In the genomic region with DNA sequence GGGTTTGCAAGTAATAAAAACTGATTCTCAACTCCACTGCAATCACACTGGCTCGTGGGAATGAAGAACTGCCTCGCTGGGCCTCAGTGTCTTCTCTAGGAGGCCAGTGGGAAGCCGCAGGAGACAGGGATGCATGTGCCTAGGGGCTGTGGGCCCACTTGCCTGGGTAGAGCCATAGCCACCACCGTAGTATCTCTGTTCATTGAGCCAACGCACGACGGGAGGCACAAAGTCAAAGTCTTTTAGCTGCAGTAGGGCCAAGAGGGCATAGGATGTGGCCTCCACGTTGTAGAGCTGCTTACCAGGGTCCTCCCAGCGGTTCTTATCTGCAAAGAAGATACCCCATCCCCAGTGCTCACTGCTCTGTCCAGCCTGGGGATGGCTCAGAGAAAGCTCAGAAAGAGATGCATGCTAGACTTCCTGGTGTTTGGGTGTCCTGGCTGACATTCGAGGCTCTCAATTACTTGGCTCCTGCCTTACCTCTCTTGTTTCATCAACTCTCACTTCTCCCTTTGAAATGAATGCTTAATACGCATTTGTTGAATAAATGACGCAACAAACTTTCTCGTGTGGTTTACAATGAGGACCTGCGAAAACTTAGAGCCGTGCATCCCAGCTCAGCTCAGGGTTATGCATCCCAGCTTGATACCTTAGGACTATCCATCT, we compare ENCODE assay signal across 1 cellular context.
A peak's percentile ranks its signal among the peaks of the same experiment; 100 is the strongest.
TF ChIP-seq lines count a peak whose summit lies in the region.

No MANE protein-coding gene starts in this region.

TF ChIP-seq in GM12878, 131 proteins besides CTCF, POLR2A, EP300 and RAD21:
- TF ChIP-seq STAT1 (conservative IDR thresholded peaks at IDR 0.05) (no peak), POLR2AphosphoS2 (IDR thresholded peaks at IDR 0.05; ENCODE audit: low read depth, low read length) (no peak), YBX1 (IDR thresholded peaks at IDR 0.05) (no peak), BRCA1 (IDR thresholded peaks at IDR 0.05; ENCODE audit: low read depth, low read length) (no peak), JUNB (IDR thresholded peaks at IDR 0.05) (peak; percentile 13; the same call in 1 of the 2 replicates), SIX5 (IDR thresholded peaks at IDR 0.05; ENCODE audit: low read depth, low read length, severe bottlenecking) (no peak), ASH2L (IDR thresholded peaks at IDR 0.05; ENCODE audit: borderline replicate concordance, low read depth) (no peak), HCFC1 (IDR thresholded peaks at IDR 0.05; ENCODE audit: low read length) (no peak), TARDBP (IDR thresholded peaks at IDR 0.05; ENCODE audit: borderline replicate concordance) (no peak), TAF1 (IDR thresholded peaks at IDR 0.05; ENCODE audit: borderline replicate concordance, low read depth, low read length) (no peak), ATF7 (IDR thresholded peaks at IDR 0.05; ENCODE audit: low read depth) (peak; percentile 46; the same call in 1 of the 2 replicates), ZNF207 (IDR thresholded peaks at IDR 0.05; ENCODE audit: borderline replicate concordance) (no peak), SMAD1 (IDR thresholded peaks at IDR 0.05; ENCODE audit: low read depth, partially characterized antibody) (no peak), MTA2 (IDR thresholded peaks at IDR 0.05; ENCODE audit: low read depth) (peak; percentile 67; the same call in 1 of the 2 replicates), CREM (IDR thresholded peaks at IDR 0.05; ENCODE audit: low read depth) (0 out of 2 replicates have a peak, but pooled peaks have one; percentile 26), STAT3 (IDR thresholded peaks at IDR 0.05; ENCODE audit: low read depth, low read length) (no peak), ELK1 (IDR thresholded peaks at IDR 0.05; ENCODE audit: low read depth, low read length) (no peak), IKZF1 (conservative IDR thresholded peaks at IDR 0.05) (peak; percentile 36), IRF4 (IDR thresholded peaks at IDR 0.05; ENCODE audit: low read depth, low read length) (no peak), MYC (IDR thresholded peaks at IDR 0.05; ENCODE audit: insufficient read depth, insufficient read length, insufficient replicate concordance, low read length, severe bottlenecking) (no peak), LARP7 (IDR thresholded peaks at IDR 0.05) (no peak), NR2F1 (conservative IDR thresholded peaks at IDR 0.05) (no peak), KLF5 (IDR thresholded peaks at IDR 0.05; ENCODE audit: partially characterized antibody) (no peak), SPI1 (IDR thresholded peaks at IDR 0.05; ENCODE audit: borderline replicate concordance, insufficient read depth, low read depth, low read length) (peak; percentile 82; the same call in 1 of the 2 replicates), FOXM1 (IDR thresholded peaks at IDR 0.05; ENCODE audit: low read depth, low read length) (no peak), KAT2A (conservative IDR thresholded peaks at IDR 0.05; ENCODE audit: control insufficient read depth, low read depth, low read length) (no peak), DPF2 (IDR thresholded peaks at IDR 0.05) (peak; percentile 40; the same call in 1 of the 2 replicates), GATAD2B (conservative IDR thresholded peaks at IDR 0.05; ENCODE audit: low read depth) (no peak), TCF3 (IDR thresholded peaks at IDR 0.05; ENCODE audit: borderline replicate concordance, insufficient read depth, low read depth, low read length) (no peak), PAX5 (IDR thresholded peaks at IDR 0.05; ENCODE audit: borderline replicate concordance, low read depth, low read length) (no peak), ZNF687 (IDR thresholded peaks at IDR 0.05) (no peak), BMI1 (IDR thresholded peaks at IDR 0.05; ENCODE audit: borderline replicate concordance) (0 out of 2 replicates have a peak, but pooled peaks have one; percentile 24), FOXK2 (IDR thresholded peaks at IDR 0.05) (no peak), ZBTB11 (CRISPR knock-in tag; IDR thresholded peaks at IDR 0.05) (no peak), ZBTB4 (CRISPR knock-in tag; IDR thresholded peaks at IDR 0.05) (no peak), CREB1 (IDR thresholded peaks at IDR 0.05; ENCODE audit: low read depth) (0 out of 2 replicates have a peak, but pooled peaks have one; percentile 28), IKZF2 (IDR thresholded peaks at IDR 0.05) (peak; percentile 26 to 50; a peak in 3 of 4 replicates), HDAC6 (IDR thresholded peaks at IDR 0.05; ENCODE audit: unreplicated experiment) (no peak), ZNF622 (IDR thresholded peaks at IDR 0.05) (no peak), NFYA (IDR thresholded peaks at IDR 0.05; ENCODE audit: borderline replicate concordance, low read depth, low read length) (no peak), TCF12 (IDR thresholded peaks at IDR 0.05; ENCODE audit: low read depth, low read length) (no peak), BCL11A (IDR thresholded peaks at IDR 0.05; ENCODE audit: low read depth, low read length) (no peak), SUZ12 (IDR thresholded peaks at IDR 0.05; ENCODE audit: unreplicated experiment) (no peak), SMC3 (IDR thresholded peaks at IDR 0.05; ENCODE audit: borderline replicate concordance, low read length) (no peak)
- TF ChIP-seq, protein P1, sequence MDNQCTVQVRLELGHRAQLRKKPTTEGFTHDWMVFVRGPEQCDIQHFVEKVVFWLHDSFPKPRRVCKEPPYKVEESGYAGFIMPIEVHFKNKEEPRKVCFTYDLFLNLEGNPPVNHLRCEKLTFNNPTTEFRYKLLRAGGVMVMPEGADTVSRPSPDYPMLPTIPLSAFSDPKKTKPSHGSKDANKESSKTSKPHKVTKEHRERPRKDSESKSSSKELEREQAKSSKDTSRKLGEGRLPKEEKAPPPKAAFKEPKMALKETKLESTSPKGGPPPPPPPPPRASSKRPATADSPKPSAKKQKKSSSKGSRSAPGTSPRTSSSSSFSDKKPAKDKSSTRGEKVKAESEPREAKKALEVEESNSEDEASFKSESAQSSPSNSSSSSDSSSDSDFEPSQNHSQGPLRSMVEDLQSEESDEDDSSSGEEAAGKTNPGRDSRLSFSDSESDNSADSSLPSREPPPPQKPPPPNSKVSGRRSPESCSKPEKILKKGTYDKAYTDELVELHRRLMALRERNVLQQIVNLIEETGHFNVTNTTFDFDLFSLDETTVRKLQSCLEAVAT (IDR thresholded peaks at IDR 0.05), result no peak
- TF ChIP-seq, protein P2, sequence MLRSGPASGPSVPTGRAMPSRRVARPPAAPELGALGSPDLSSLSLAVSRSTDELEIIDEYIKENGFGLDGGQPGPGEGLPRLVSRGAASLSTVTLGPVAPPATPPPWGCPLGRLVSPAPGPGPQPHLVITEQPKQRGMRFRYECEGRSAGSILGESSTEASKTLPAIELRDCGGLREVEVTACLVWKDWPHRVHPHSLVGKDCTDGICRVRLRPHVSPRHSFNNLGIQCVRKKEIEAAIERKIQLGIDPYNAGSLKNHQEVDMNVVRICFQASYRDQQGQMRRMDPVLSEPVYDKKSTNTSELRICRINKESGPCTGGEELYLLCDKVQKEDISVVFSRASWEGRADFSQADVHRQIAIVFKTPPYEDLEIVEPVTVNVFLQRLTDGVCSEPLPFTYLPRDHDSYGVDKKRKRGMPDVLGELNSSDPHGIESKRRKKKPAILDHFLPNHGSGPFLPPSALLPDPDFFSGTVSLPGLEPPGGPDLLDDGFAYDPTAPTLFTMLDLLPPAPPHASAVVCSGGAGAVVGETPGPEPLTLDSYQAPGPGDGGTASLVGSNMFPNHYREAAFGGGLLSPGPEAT (IDR thresholded peaks at IDR 0.05; ENCODE audit: low read depth), result no peak
